ENCODE assay signal across 22 cellular contexts in genomic region chr1:173580658-173581057, GRCh38. TPM values are rescaled to one million over a fixed set of nuclear protein-coding genes. Genes with fewer than 3 reads are reported as not detected.
DNase-seq lines count a peak whose midpoint lies in the region; ATAC-seq and TF ChIP-seq lines count a peak whose summit lies in the region.
"Had no signal": no experiment of that assay in that cellular context is flagged by ENCODE, and none has a peak within 500 bp of the region (broad histone marks: within the 10 kb centered on the region; RNA-seq: fewer than 3 reads in every experiment).

No MANE protein-coding gene starts in this region.

- H4K8ac ChIP-seq in neuronal stem cell (ENCODE audit: low read depth, low read length) = no peak overlapping the region

- H2AFZ ChIP-seq in OCI-LY3 (ENCODE audit: low read depth, low read length) (no peak overlapping the region), neuronal stem cell (ENCODE audit: low read length) (no peak overlapping the region)

- H2AK5ac ChIP-seq in neuronal stem cell (ENCODE audit: low read depth, low read length) = no peak overlapping the region

- H3K36me3 ChIP-seq in OCI-LY3 (replicated peaks; ENCODE audit: low read depth, low read length) (no peaks in the 10 kb centered on the region), neuronal stem cell (replicated peaks in 1 of 2; ENCODE audit: control insufficient read depth in 2 of 2, insufficient read depth in 2 of 2, low read length in 2 of 2) (no peaks in the 10 kb centered on the region)

- H4K91ac ChIP-seq in neuronal stem cell (ENCODE audit: low read depth, low read length, poor library complexity) = no peak overlapping the region

- peak overlapping the region; percentile 48; the same call in 1 of the 2 replicates for H3K4me2 ChIP-seq in OCI-LY3 (ENCODE audit: low read length)
- no peak overlapping the region for H3K4me2 ChIP-seq in neuronal stem cell (ENCODE audit: insufficient read depth, low read length, poor library complexity, severe bottlenecking)

- no peak overlapping the region for H3K23ac ChIP-seq in neuronal stem cell (ENCODE audit: low read depth, low read length, poor library complexity)

- no peak for TF ChIP-seq POLR2A in erythroblast (IDR thresholded peaks at IDR 0.05; ENCODE audit: low read length)

- no peak overlapping the region for H3K4me3 Mint-ChIP-seq in activated T-helper 2 cell treated with anti-CD3 and anti-CD28 coated beads, Interferon-gamma antibody, Interleukin-2, Interleukin-4, amounts not matched to agents 10 μg/mL and 5 μg/mL and 100 μg/mL, durations not matched to agents 14 hours and 24 hours and 36 hours (ENCODE audit: low read depth)
- H3K4me3 Mint-ChIP-seq: CD4-positive, alpha-beta memory T cell had no signal

- no peak for DNase-seq in activated T-helper 2 cell treated with anti-CD3 and anti-CD28 coated beads, Interferon-gamma antibody, Interleukin-2, Interleukin-4, amounts not matched to agents 10 μg/mL and 5 μg/mL and 100 μg/mL, durations not matched to agents 14 hours and 24 hours and 36 hours (ENCODE audit: low spot score)
- peak; percentile 23 to 50 for DNase-seq in erythroblast (lab: John Stamatoyannopoulos, UW)
- DNase-seq in superior temporal gyrus (ENCODE audit: extremely low spot score) = peak; percentile 17
- DNase-seq in neuronal stem cell (ENCODE audit: low spot score) = no peak
- DNase-seq in SIG-M5 treated with dmso at 0.1 percent for 504 hours (lab: John Stamatoyannopoulos, UW; ENCODE audit: unreplicated experiment) = no peak
- DNase-seq: C1 segment of cervical spinal cord; Calu3; CD4-positive, alpha-beta memory T cell; COR-L47; DMS53; DMS79 treated with DMSO at 0.1 percent for 48 hours; GF-D8; GOT3; H7; HCEC 1CT had no signal

- no peak overlapping the region for H2BK120ac ChIP-seq in neuronal stem cell (ENCODE audit: low read depth, low read length)

- H3K9me3 ChIP-seq in OCI-LY3 (ENCODE audit: insufficient read depth, low read length) (no peaks in the 10 kb centered on the region), neuronal stem cell (replicated peaks in 1 of 2; ENCODE audit: control insufficient read depth in 2 of 2, insufficient read depth in 1 of 2, low read depth in 1 of 2, low read length in 2 of 2) (no peaks in the 10 kb centered on the region)

- intact Hi-C loops in activated T-helper 2 cell treated with anti-CD3 and anti-CD28 coated beads, Interferon-gamma antibody, Interleukin-2, Interleukin-4, amounts not matched to agents 10 μg/mL and 5 μg/mL and 100 μg/mL, durations not matched to agents 14 hours and 24 hours and 36 hours (cut with micrococcal nuclease) = no loop called here

- H3K4me1 ChIP-seq in OCI-LY3 (ENCODE audit: low read length) (peaks cover 37% of the 10 kb centered on the region), neuronal stem cell (ENCODE audit: control insufficient read depth in 2 of 2, insufficient read depth in 1 of 2, low read depth in 1 of 2, low read length in 2 of 2) (no peaks in the 10 kb centered on the region)

- H2BK12ac ChIP-seq in neuronal stem cell (ENCODE audit: low read length) = no peak overlapping the region

- no peak overlapping the region for H3K4ac ChIP-seq in neuronal stem cell (ENCODE audit: low read length)

- no peaks in the 10 kb centered on the region for H3K79me1 ChIP-seq in neuronal stem cell (ENCODE audit: low read depth, low read length)

- ATAC-seq in GM18519 (IDR thresholded peaks at IDR 0.05; ENCODE audit: low FRiP score, unreplicated experiment) = no peak

- H3K27me3 ChIP-seq in OCI-LY3 (ENCODE audit: low read depth, low read length) = no peaks in the 10 kb centered on the region
- peaks cover 0 to 3% (median 0%) of the 10 kb centered on the region in 3 experiments for H3K27me3 ChIP-seq in neuronal stem cell (ENCODE audit: control insufficient read depth in 3 of 3, insufficient read depth in 3 of 3, low read depth in 1 of 3, low read length in 3 of 3)

- H3K4me3 ChIP-seq in OCI-LY3 (ENCODE audit: low read length) (no peak overlapping the region), neuronal stem cell (ENCODE audit: low read length in 2 of 2) (no peak overlapping the region)

- WGBS in neuronal stem cell (ENCODE audit: extremely low coverage in 2 of 2, insufficient read length in 2 of 2, insufficient replicate concordance in 1 of 2), 2 donors = no CpG with 5 or more reads among the region's 3 CpGs

- TF ChIP-seq CTCF in OCI-LY3 (IDR thresholded peaks at IDR 0.05; ENCODE audit: low read depth, low read length) = no peak

- H3K9me3 Mint-ChIP-seq in activated T-helper 2 cell treated with anti-CD3 and anti-CD28 coated beads, Interferon-gamma antibody, Interleukin-2, Interleukin-4, amounts not matched to agents 10 μg/mL and 5 μg/mL and 100 μg/mL, durations not matched to agents 14 hours and 24 hours and 36 hours = no peaks in the 10 kb centered on the region

- H3K27ac Mint-ChIP-seq in activated T-helper 2 cell treated with anti-CD3 and anti-CD28 coated beads, Interferon-gamma antibody, Interleukin-2, Interleukin-4, amounts not matched to agents 10 μg/mL and 5 μg/mL and 100 μg/mL, durations not matched to agents 14 hours and 24 hours and 36 hours = peak overlapping the region; percentile 14
- H3K27ac Mint-ChIP-seq: CD4-positive, alpha-beta memory T cell had no signal

- peaks cover 2% of the 10 kb centered on the region for H3K4me1 Mint-ChIP-seq in activated T-helper 2 cell treated with anti-CD3 and anti-CD28 coated beads, Interferon-gamma antibody, Interleukin-2, Interleukin-4, amounts not matched to agents 10 μg/mL and 5 μg/mL and 100 μg/mL, durations not matched to agents 14 hours and 24 hours and 36 hours (ENCODE audit: low read depth)
- H3K4me1 Mint-ChIP-seq: CD4-positive, alpha-beta memory T cell had no signal

- H3K27me3 Mint-ChIP-seq in activated T-helper 2 cell treated with anti-CD3 and anti-CD28 coated beads, Interferon-gamma antibody, Interleukin-2, Interleukin-4, amounts not matched to agents 10 μg/mL and 5 μg/mL and 100 μg/mL, durations not matched to agents 14 hours and 24 hours and 36 hours (ENCODE audit: low read depth) = peaks cover 7% of the 10 kb centered on the region

- H3K27ac ChIP-seq in OCI-LY3 (ENCODE audit: low read length) (peak overlapping the region; percentile 43; the same call in 1 of the 2 replicates), neuronal stem cell (replicated peaks; ENCODE audit: low read length) (no peak overlapping the region)

- no peak overlapping the region for H3K18ac ChIP-seq in neuronal stem cell (ENCODE audit: low read length)

- H2BK15ac ChIP-seq in neuronal stem cell (ENCODE audit: low read length) = no peak overlapping the region

- H3K9ac ChIP-seq in OCI-LY3 (ENCODE audit: low read length) = no peak overlapping the region
- no peak overlapping the region for H3K9ac ChIP-seq in neuronal stem cell (ENCODE audit: low read depth, low read length, poor library complexity)

- H3K36me3 Mint-ChIP-seq in activated T-helper 2 cell treated with anti-CD3 and anti-CD28 coated beads, Interferon-gamma antibody, Interleukin-2, Interleukin-4, amounts not matched to agents 10 μg/mL and 5 μg/mL and 100 μg/mL, durations not matched to agents 14 hours and 24 hours and 36 hours (ENCODE audit: low read depth) = no peaks in the 10 kb centered on the region
- H3K36me3 Mint-ChIP-seq: CD4-positive, alpha-beta memory T cell had no signal

- H3K14ac ChIP-seq in neuronal stem cell (ENCODE audit: low read length) = no peak overlapping the region

- no peak overlapping the region for H2BK5ac ChIP-seq in neuronal stem cell (ENCODE audit: low read length)

- H4K20me1 ChIP-seq in OCI-LY3 (ENCODE audit: insufficient read depth, low read length) = no peaks in the 10 kb centered on the region

- no peaks in the 10 kb centered on the region for H3K79me2 ChIP-seq in OCI-LY3 (ENCODE audit: low read length)

RNA-seq across cellular contexts. Expression of gene SLC9C2, which starts 22.2 kb away (rescaled TPM):
- total RNA-seq in activated T-helper 2 cell treated with anti-CD3 and anti-CD28 coated beads, Interferon-gamma antibody, Interleukin-2, Interleukin-4, amounts not matched to agents 10 μg/mL and 5 μg/mL and 100 μg/mL, durations not matched to agents 14 hours and 24 hours and 36 hours = not detected in 2 replicates
- polyA plus RNA-seq in neuronal stem cell (2013, experiment 1 of 2) = 0.04 TPM
- polyA plus RNA-seq in neuronal stem cell (2013, experiment 2 of 2) = 0.06 TPM
- total RNA-seq: A172; A673; Calu3; CD4-positive, alpha-beta memory T cell; Daoy; G401; H7 had no signal
- polyA plus RNA-seq: BJ; CD4-positive, alpha-beta memory T cell had no signal

RNA-seq across cellular contexts. Expression of gene TEX50, which starts 54.5 kb away (rescaled TPM):
- not detected in 2 replicates for total RNA-seq in activated T-helper 2 cell treated with anti-CD3 and anti-CD28 coated beads, Interferon-gamma antibody, Interleukin-2, Interleukin-4, amounts not matched to agents 10 μg/mL and 5 μg/mL and 100 μg/mL, durations not matched to agents 14 hours and 24 hours and 36 hours
- not detected for polyA plus RNA-seq in neuronal stem cell (2013, experiment 1 of 2)
- not detected for polyA plus RNA-seq in neuronal stem cell (2013, experiment 2 of 2)
- total RNA-seq: A172; A673; Calu3; CD4-positive, alpha-beta memory T cell; Daoy; G401; H7 had no signal
- polyA plus RNA-seq: BJ; CD4-positive, alpha-beta memory T cell had no signal

Comparison
In these comparisons a context has a peak if more than half of its experiments do, and no peak if none do; other contexts are left out.
1. DNase-seq: peak in erythroblast (2 of 2) and superior temporal gyrus (single experiment); none in activated T-helper 2 cell treated with anti-CD3 and anti-CD28 coated beads, Interferon-gamma antibody, Interleukin-2, Interleukin-4, amounts not matched to agents 10 μg/mL and 5 μg/mL and 100 μg/mL, durations not matched to agents 14 hours and 24 hours and 36 hours (single experiment), neuronal stem cell (single experiment) and SIG-M5 treated with dmso at 0.1 percent for 504 hours (single experiment).